ENCODE assay signal across 13 cellular contexts in genomic region chr12:15797818-15798217, GRCh38.
"Had no signal": no experiment of that assay in that cellular context is flagged by ENCODE, and none has a peak within 500 bp of the region (broad histone marks: within the 10 kb centered on the region; RNA-seq: fewer than 3 reads in every experiment).

No MANE protein-coding gene starts in this region.

- H3K27ac ChIP-seq: gastrocnemius medialis, hepatocyte, thoracic aorta had no signal

- H3K27me3 ChIP-seq: gastrocnemius medialis, hepatocyte had no signal

- DNase-seq: activated CD4-positive, alpha-beta T cell treated with anti-CD3 and anti-CD28 coated beads, Interleukin-2, amount 50 U/mL, for 1 hour; activated CD4-positive, CD25-positive, alpha-beta regulatory T cell; activated effector memory CD4-positive, alpha-beta T cell treated with Interleukin-2 at 50 U/mL for 16 hours; amniotic stem cell; effector memory CD4-positive, alpha-beta T cell; gastrocnemius medialis; kidney; stimulated activated CD4-positive, alpha-beta T cell treated with anti-CD3 and anti-CD28 coated beads, Interleukin-15, amount 100 ng/mL, for 24 hours; stimulated activated CD4-positive, alpha-beta T cell treated with anti-CD3 and anti-CD28 coated beads, Interleukin-4, amount 100 ng/mL, for 24 hours; stimulated activated naive CD8-positive, alpha-beta T cell treated with anti-CD3 and anti-CD28 coated beads, Interleukin-15, amount 100 ng/mL, for 72 hours had no signal

- H3K9me3 ChIP-seq: gastrocnemius medialis, thoracic aorta had no signal

- H3K4me1 ChIP-seq: gastrocnemius medialis had no signal

- H3K4me3 ChIP-seq: gastrocnemius medialis, hepatocyte, thoracic aorta had no signal

- H3K36me3 ChIP-seq: gastrocnemius medialis, thoracic aorta had no signal

- ATAC-seq: activated naive CD4-positive, alpha-beta T cell treated with anti-CD3 and anti-CD28 coated beads, Interleukin-2, amount 50 U/mL, for 72 hours; gastrocnemius medialis; stimulated activated naive CD8-positive, alpha-beta T cell treated with anti-CD3 and anti-CD28 coated beads, Interleukin-15, amount 100 ng/mL, for 72 hours had no signal
